In the genomic region with DNA sequence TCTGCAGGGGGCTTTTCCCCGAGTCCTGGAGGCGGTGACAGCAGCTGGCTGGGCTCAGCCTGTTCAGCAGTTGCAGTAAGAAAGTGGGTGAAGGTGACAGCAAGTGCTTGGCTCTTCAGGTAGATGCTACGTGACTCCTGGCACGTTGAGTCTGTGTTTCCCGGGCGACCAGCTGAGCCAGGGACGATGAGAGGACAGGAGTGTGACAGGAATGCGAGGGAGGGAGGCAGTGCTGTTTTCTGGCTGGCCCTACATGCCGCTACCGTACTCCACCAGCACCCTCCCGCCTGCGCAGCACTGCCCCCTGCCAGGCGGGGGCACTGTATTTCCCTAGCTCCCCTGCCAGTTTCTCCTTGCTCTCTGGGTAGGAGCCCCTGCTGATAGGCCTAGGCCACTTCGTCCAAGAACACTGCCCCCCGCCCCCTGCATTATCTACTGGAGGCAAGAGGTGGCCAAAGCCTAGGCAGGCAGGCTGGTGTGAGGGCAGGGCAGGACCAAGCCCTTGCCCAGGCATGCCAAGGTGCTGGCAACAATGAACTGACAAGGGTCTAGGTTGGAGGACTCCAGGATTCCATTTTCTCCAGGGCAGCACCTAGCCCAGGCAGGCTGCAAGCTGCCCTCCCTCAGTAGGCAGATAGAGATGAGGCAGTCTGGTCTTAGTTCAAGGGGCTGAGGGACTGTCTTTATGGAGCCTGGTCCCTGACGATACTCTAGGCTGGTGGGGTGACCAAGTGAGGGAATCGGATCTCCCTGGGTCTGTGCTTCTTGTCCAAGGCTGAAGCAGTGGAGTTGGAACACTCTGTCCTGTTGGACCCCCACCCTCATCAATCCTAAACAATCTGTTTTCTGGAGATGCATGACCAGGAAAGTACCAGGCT, we compare ENCODE assay signal across 8 cellular contexts. TPM values are rescaled to one million over a fixed set of nuclear protein-coding genes. Genes with fewer than 3 reads are reported as not detected.
DNase-seq lines count a peak whose midpoint lies in the region; ATAC-seq and TF ChIP-seq lines count a peak whose summit lies in the region.

No MANE protein-coding gene starts in this region.

- no peak overlapping the region for H3K4me3 ChIP-seq in H7 (ENCODE audit: insufficient read depth, low read depth, low read length)
- no peak overlapping the region for H3K4me3 ChIP-seq in right lobe of liver

- H3K27ac ChIP-seq in VCaP: peak overlapping the region; percentile 67
- peak overlapping the region; percentile 76 for H3K27ac ChIP-seq in cingulate gyrus (ENCODE audit: low read depth, low read length)
- no peak overlapping the region for H3K27ac ChIP-seq in right lobe of liver

- TF ChIP-seq POLR2A in right lobe of liver (IDR thresholded peaks at IDR 0.05): no peak

- H3K9me3 ChIP-seq in right lobe of liver: no peaks in the 10 kb centered on the region

- intact Hi-C loops in right lobe of liver (cut with DNase I): loop anchor here in 1 of 2 donors (10.0 kb wide), 1 partner anchor 416 kb away; no protein-coding TSS in a partner anchor

- DNase-seq in Caki2 (ENCODE audit: low read depth): peak; percentile 97
- DNase-seq in H7: peak; percentile 90
- peak; percentile 78 for DNase-seq in NCI-H2029 (lab: John Stamatoyannopoulos, UW)
- DNase-seq in right lobe of liver: peak; percentile 55 to 85 (median 60)
- DNase-seq in stimulated activated CD8-positive, alpha-beta memory T cell treated with anti-CD3 and anti-CD28 coated beads, Interleukin-15, amount 100 ng/mL, for 48 hours (ENCODE audit: low read depth in 2 of 2): peak; percentile 42 to 44

- H3K36me3 ChIP-seq in H7 (replicated peaks; ENCODE audit: control insufficient read depth, insufficient read depth, low read length) (peaks cover 16% of the 10 kb centered on the region), right lobe of liver (peaks cover 0 to 6% (median 0%) of the 10 kb centered on the region in 4 donors)

- no peaks in the 10 kb centered on the region for H3K27me3 ChIP-seq in H7 (ENCODE audit: control insufficient read depth, insufficient read depth, low read length)
- H3K27me3 ChIP-seq in right lobe of liver: no peaks in the 10 kb centered on the region

- ATAC-seq in right lobe of liver (peak; percentile 59 to 79 (median 66)), GM18520 (IDR thresholded peaks at IDR 0.05; ENCODE audit: unreplicated experiment) (no peak)

- H3K4me1 ChIP-seq in right lobe of liver: peaks cover 0 to 29% (median 3%) of the 10 kb centered on the region in 4 donors

- TF ChIP-seq CTCF in VCaP (conservative IDR thresholded peaks at IDR 0.05): peak; percentile 81
- TF ChIP-seq CTCF in right lobe of liver (IDR thresholded peaks at IDR 0.05): peak; percentile 23 to 54 (median 44)

- in situ Hi-C loops in Caki2 (cut with HindIII; ENCODE audit: low pct_unique_long_range_greater_than_20kb, low sequenced_read_pairs): no loop called here

- 3% methylated on average over 6 of the region's 17 CpGs for WGBS in right lobe of liver (ENCODE audit: insufficient coverage, low coverage, low lambda C conversion rate, missing lambda C conversion rate)

RNA-seq across cellular contexts. Expression of gene MRPS18A, which starts 19.2 kb away (rescaled TPM):
- 92.4 and 125 TPM in 2 replicates for total RNA-seq in Caki2 (2014; rRNA removed; shearing (Covaris generic); ENCODE audit: low replicate concordance)
- 77.3 and 102 TPM in 2 replicates for total RNA-seq in H7 (2014; rRNA removed; shearing (Covaris generic))
- 10 to 100 TPM; 23.5 to 45.4 (median 25.6) TPM for total RNA-seq in right lobe of liver

RNA-seq across cellular contexts. Expression of gene RSPH9, which starts 23.6 kb away (rescaled TPM):
- total RNA-seq in Caki2 (2014; rRNA removed; shearing (Covaris generic); ENCODE audit: low replicate concordance): not detected in 2 replicates
- 0.07 TPM in 1 of 2 replicates, not detected in the other for total RNA-seq in H7 (2014; rRNA removed; shearing (Covaris generic))
- not detected for total RNA-seq in right lobe of liver

RNA-seq across cellular contexts. Expression of gene MAD2L1BP, which starts 32.8 kb away (rescaled TPM):
- 39.1 and 46.7 TPM in 2 replicates for total RNA-seq in Caki2 (2014; rRNA removed; shearing (Covaris generic); ENCODE audit: low replicate concordance)
- 40.0 and 46.5 TPM in 2 replicates for total RNA-seq in H7 (2014; rRNA removed; shearing (Covaris generic))
- total RNA-seq in right lobe of liver: 10 to 100 TPM; 11.7 to 31.7 (median 14.6) TPM

RNA-seq across cellular contexts. Expression of gene GTPBP2, which starts 39.3 kb away (rescaled TPM):
- total RNA-seq in Caki2 (2014; rRNA removed; shearing (Covaris generic); ENCODE audit: low replicate concordance): 51.0 and 56.5 TPM in 2 replicates
- total RNA-seq in H7 (2014; rRNA removed; shearing (Covaris generic)): 59.0 and 64.2 TPM in 2 replicates
- 10 to 100 TPM; 12.5 to 39.9 (median 19.2) TPM for total RNA-seq in right lobe of liver

Comparison
In these comparisons a context has a peak if more than half of its experiments do, and no peak if none do; other contexts are left out.
1. DNase-seq: peak in every context shown above with its lines; median percentile 97 in Caki2; 90 in H7; 78 in NCI-H2029; 60 in right lobe of liver; 43 in stimulated activated CD8-positive, alpha-beta memory T cell treated with anti-CD3 and anti-CD28 coated beads, Interleukin-15, amount 100 ng/mL, for 48 hours.
2. H3K27ac ChIP-seq: peak in VCaP (single experiment) and cingulate gyrus (single experiment); none in right lobe of liver (0 of 3).